In genomic region chr3:74883690-74884089, GRCh38 we compare ENCODE assay signal across 13 cellular contexts.
DNase-seq lines count a peak whose midpoint lies in the region; ATAC-seq, FAIRE-seq and TF ChIP-seq lines count a peak whose summit lies in the region.
"Had no signal": no experiment of that assay in that cellular context is flagged by ENCODE, and none has a peak within 500 bp of the region (broad histone marks: within the 10 kb centered on the region; RNA-seq: fewer than 3 reads in every experiment).

No MANE protein-coding gene starts in this region.

- no peaks in the 10 kb centered on the region for H3K27me3 ChIP-seq in KMS-11 (ENCODE audit: insufficient read depth, low read depth)
- no peaks in the 10 kb centered on the region for H3K27me3 ChIP-seq in GM12878 (replicated peaks in 1 of 2; ENCODE audit: control insufficient read depth in 2 of 2, insufficient read depth in 2 of 2, low read length in 1 of 2)

- H3K4me3 ChIP-seq in KMS-11 (IDR thresholded peaks at IDR 0.05; ENCODE audit: insufficient read depth, low read depth, low read length) (no peak overlapping the region), GM12878 (no peak overlapping the region)

- in situ Hi-C loops in GM12878 (cut with MboI): no loop called here

- H3K9ac ChIP-seq in KMS-11: no peak overlapping the region
- no peak overlapping the region for H3K9ac ChIP-seq in GM12878 (ENCODE audit: control insufficient read depth, insufficient read depth, low read length)

- no peak for TF ChIP-seq POLR2A in GM12878 (IDR thresholded peaks at IDR 0.05; ENCODE audit: low read depth, low read length)

- CTCF ChIA-PET in GM12878 (lab: Yijun Ruan, JAX): interaction anchor here (0.6 kb wide), 1 partner anchor 117 kb away, joined by 3 read pairs; no protein-coding TSS in a partner anchor

- no peak for TF ChIP-seq EP300 in GM12878 (IDR thresholded peaks at IDR 0.05; ENCODE audit: borderline replicate concordance in 1 of 2, control insufficient read depth in 1 of 2, low read depth in 2 of 2, low read length in 2 of 2)

- H3K4me1 ChIP-seq in KMS-11 (ENCODE audit: low read depth, poor library complexity, severe bottlenecking) (no peaks in the 10 kb centered on the region), GM12878 (ENCODE audit: control insufficient read depth, insufficient read depth, low read length) (no peaks in the 10 kb centered on the region)

- SMC1A ChIA-PET in GM12878 (lab: Charles Lee; ENCODE audit: uncharacterized antibody, unreplicated experiment): no interaction called here

- FAIRE-seq in GM12878 (lab: Jason Lieb, UNC): no peak
- FAIRE-seq: G401.6 had no signal

- 0% methylated on average over 2 of the region's 2 CpGs for WGBS in GM12878 (ENCODE audit: insufficient coverage, insufficient replicate concordance, low lambda C conversion rate, missing lambda C conversion rate)

- TF ChIP-seq CTCF in KMS-11 (conservative IDR thresholded peaks at IDR 0.05; ENCODE audit: low read depth, low read length): 0 out of 2 replicates have a peak, but pooled peaks have one; percentile 11
- peak in 2 of 3 experiments; percentile 21 to 37; a peak in 2 of 6 replicates for TF ChIP-seq CTCF in GM12878 (IDR thresholded peaks at IDR 0.05 in 2 of 3, conservative IDR thresholded peaks at IDR 0.05 in 1 of 3; ENCODE audit: control insufficient read depth in 2 of 3, extremely low read depth in 1 of 3, insufficient read depth in 1 of 3, low read depth in 3 of 3, low read length in 3 of 3)

- no peak for TF ChIP-seq RAD21 in GM12878 (IDR thresholded peaks at IDR 0.05; ENCODE audit: insufficient read depth, low read depth, low read length)

- no peaks in the 10 kb centered on the region for H4K20me1 ChIP-seq in KMS-11 (ENCODE audit: insufficient read depth)
- no peaks in the 10 kb centered on the region for H4K20me1 ChIP-seq in GM12878 (ENCODE audit: control insufficient read depth, insufficient read depth)

- no peaks in the 10 kb centered on the region for H3K9me3 ChIP-seq in GM12878 (replicated peaks; ENCODE audit: control insufficient read depth, insufficient read depth, low read length)

- ATAC-seq in GM12878: peak; percentile 57
- ATAC-seq in left lobe of liver: peak; percentile 77
- ATAC-seq in HG03139 (IDR thresholded peaks at IDR 0.05; ENCODE audit: unreplicated experiment): no peak
- ATAC-seq in HG02981 (IDR thresholded peaks at IDR 0.05; ENCODE audit: unreplicated experiment): no peak
- ATAC-seq: activated CD8-positive, alpha-beta memory T cell treated with anti-CD3 and anti-CD28 coated beads, Interleukin-2, amount 10 ng/mL, durations not matched to agents 7 days and 5 days had no signal

- DNase-seq in D341Med (ENCODE audit: low spot score) (peak; percentile 41), GM12878 (ENCODE audit: low read depth, low spot score) (no peak), left lobe of liver (ENCODE audit: low spot score) (no peak), posterior vena cava (ENCODE audit: low spot score) (no peak)
- DNase-seq in activated CD4-positive, alpha-beta T cell treated with anti-CD3 and anti-CD28 coated beads for 4 hours: no peak
- DNase-seq: activated CD8-positive, alpha-beta memory T cell treated with anti-CD3 and anti-CD28 coated beads, Interleukin-2, amount 10 ng/mL, durations not matched to agents 7 days and 5 days; hippocampal formation; NCI-H1105; SW 1271 had no signal

- no TSS peak for BruUV-seq in GM12878 (replicated peaks; lab: Mats Ljungman, UMichigan)

- POLR2A ChIA-PET in GM12878 (lab: Charles Lee): no interaction called here

- RAD21 ChIA-PET in GM12878 (lab: Charles Lee; ENCODE audit: unreplicated experiment): no interaction called here

- H3K79me2 ChIP-seq in KMS-11 (ENCODE audit: insufficient read depth, low read depth) (no peaks in the 10 kb centered on the region), GM12878 (ENCODE audit: control insufficient read depth, insufficient read depth, low read length) (no peaks in the 10 kb centered on the region)

- H3K36me3 ChIP-seq in KMS-11 (ENCODE audit: insufficient read depth): no peaks in the 10 kb centered on the region
- no peaks in the 10 kb centered on the region for H3K36me3 ChIP-seq in GM12878 (ENCODE audit: control insufficient read depth in 2 of 2, insufficient read depth in 2 of 2, low read length in 1 of 2)

- H3K4me2 ChIP-seq in KMS-11 (no peak overlapping the region), GM12878 (ENCODE audit: control insufficient read depth, insufficient read depth) (no peak overlapping the region)

- no peak overlapping the region for H2AFZ ChIP-seq in KMS-11 (ENCODE audit: low read depth)
- H2AFZ ChIP-seq in GM12878 (ENCODE audit: control insufficient read depth, low read depth, low read length): no peak overlapping the region

- H3K27ac ChIP-seq in KMS-11 (no peak overlapping the region), GM12878 (ENCODE audit: control insufficient read depth, insufficient read depth) (no peak overlapping the region)

- intact Hi-C loops in GM12878 (cut with micrococcal nuclease; ENCODE audit: unreplicated experiment): loop anchor here (2.0 kb wide), 1 partner anchor 531 kb away; no protein-coding TSS in a partner anchor
- intact Hi-C loops in posterior vena cava (cut with DNase I): no loop called here

TF ChIP-seq in GM12878, 131 proteins besides CTCF, POLR2A, EP300 and RAD21:
- TF ChIP-seq NR2F1 (conservative IDR thresholded peaks at IDR 0.05): no peak
- TF ChIP-seq CBX3 (IDR thresholded peaks at IDR 0.05; ENCODE audit: borderline replicate concordance, low read depth): no peak
- no peak for TF ChIP-seq ZBTB4 (CRISPR knock-in tag; IDR thresholded peaks at IDR 0.05)
- no peak for TF ChIP-seq CEBPB (IDR thresholded peaks at IDR 0.05; ENCODE audit: borderline replicate concordance in 1 of 2, low read depth in 2 of 2, low read length in 2 of 2)
- no peak for TF ChIP-seq POLR2AphosphoS2 (IDR thresholded peaks at IDR 0.05; ENCODE audit: low read depth, low read length)

Comparison
In these comparisons a context has a peak if more than half of its experiments do, and no peak if none do; other contexts are left out.
1. ATAC-seq: peak in GM12878 (single experiment) and left lobe of liver (single experiment); none in HG03139 (single experiment) and HG02981 (single experiment).